In the genomic region with DNA sequence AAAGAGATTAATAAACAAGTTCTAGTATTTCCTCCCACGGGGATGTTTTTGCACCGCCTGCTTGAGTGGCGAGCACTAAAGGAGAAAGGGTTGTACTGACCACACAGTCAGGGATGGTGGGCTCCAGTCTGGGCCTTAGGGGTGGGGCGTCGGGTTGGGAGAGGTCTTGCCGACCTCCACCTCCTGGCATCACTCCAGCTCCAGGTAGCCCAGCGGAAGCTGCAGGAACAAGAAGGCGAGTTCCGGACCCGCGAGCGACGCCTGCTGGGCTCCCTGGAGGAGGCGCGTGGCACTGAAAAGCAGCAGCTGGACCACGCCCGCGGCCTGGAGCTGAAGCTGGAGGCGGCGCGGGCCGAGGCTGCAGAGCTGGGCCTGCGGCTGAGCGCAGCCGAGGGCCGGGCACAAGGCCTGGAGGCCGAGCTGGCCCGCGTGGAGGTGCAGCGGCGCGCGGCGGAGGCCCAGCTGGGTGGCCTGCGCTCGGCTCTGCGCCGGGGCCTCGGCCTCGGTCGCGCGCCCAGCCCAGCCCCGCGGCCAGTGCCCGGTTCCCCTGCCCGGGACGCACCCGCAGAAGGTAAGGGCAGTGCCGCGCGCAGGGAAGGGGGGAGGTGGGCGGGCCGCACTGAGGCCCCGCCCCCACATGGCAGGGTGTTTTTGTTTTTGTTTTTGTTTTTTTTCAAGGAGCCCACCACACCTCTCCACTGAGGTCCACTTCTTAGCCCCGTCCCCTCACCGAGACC, we compare ENCODE assay signal across 8 cellular contexts. TPM values are rescaled to one million over a fixed set of nuclear protein-coding genes. Genes with fewer than 3 reads are reported as not detected.
DNase-seq lines count a peak whose midpoint lies in the region; ATAC-seq and TF ChIP-seq lines count a peak whose summit lies in the region.

No MANE protein-coding gene starts in this region.

- no peaks in the 10 kb centered on the region for H3K4me1 ChIP-seq in colonic mucosa
- H3K4me1 ChIP-seq in left lung = peaks cover 8 to 11% of the 10 kb centered on the region in 2 donors
- no peaks in the 10 kb centered on the region for H3K4me1 ChIP-seq in mammary epithelial cell (ENCODE audit: insufficient read depth, low read length)

- H3K27me3 ChIP-seq in CD4-positive, alpha-beta T cell (ENCODE audit: control insufficient read depth, insufficient read depth, low read length) = no peaks in the 10 kb centered on the region
- no peaks in the 10 kb centered on the region for H3K27me3 ChIP-seq in colonic mucosa
- no peaks in the 10 kb centered on the region for H3K27me3 ChIP-seq in left lung
- H3K27me3 ChIP-seq in mammary epithelial cell (ENCODE audit: insufficient read depth, low read length) = no peaks in the 10 kb centered on the region

- H3K27me3 Mint-ChIP-seq in CD4-positive, alpha-beta T cell = no peaks in the 10 kb centered on the region

- DNase-seq in CD4-positive, alpha-beta T cell = peak; percentile 62 to 80 (median 72)
- DNase-seq in NCI-H146 treated with DMSO at 0.1 percent for 48 hours (lab: John Stamatoyannopoulos, UW; ENCODE audit: unreplicated experiment) (peak; percentile 67), colonic mucosa (peak; percentile 94), left lung (peak; percentile 89 to 95), mammary epithelial cell (no peak)
- peak; percentile 57 for DNase-seq in stimulated activated CD4-positive, alpha-beta T cell treated with anti-CD3 and anti-CD28 coated beads, Interleukin-2, amount 100 ng/mL, for 4 hours (ENCODE audit: low read depth)

- CTCF ChIA-PET in CD4-positive, alpha-beta T cell (lab: Charles Lee) = interaction anchor here (1.2 to 1.7 kb wide), 4 partner anchors 9 to 340 kb away, joined by 3 to 24 read pairs (median 4); no protein-coding TSS in a partner anchor
- CTCF ChIA-PET in mammary epithelial cell (lab: Charles Lee; ENCODE audit: low non-redundant PET) = no interaction called here

- no peaks in the 10 kb centered on the region for H3K9me3 ChIP-seq in CD4-positive, alpha-beta T cell (ENCODE audit: control insufficient read depth, low read length)
- no peaks in the 10 kb centered on the region for H3K9me3 ChIP-seq in colonic mucosa
- H3K9me3 ChIP-seq in left lung = no peaks in the 10 kb centered on the region
- no peaks in the 10 kb centered on the region for H3K9me3 ChIP-seq in mammary epithelial cell (replicated peaks; ENCODE audit: insufficient read depth, low read length)

- no TSS peak for BruUV-seq in mammary epithelial cell (replicated peaks; lab: Mats Ljungman, UMichigan)

- peak overlapping the region; percentile 63 to 74 for H3K9ac ChIP-seq in colonic mucosa (ENCODE audit: low read depth in 2 of 2, low read length in 2 of 2)
- H3K9ac ChIP-seq in mammary epithelial cell (ENCODE audit: insufficient read depth, low read length) = no peak overlapping the region

- peak; percentile 73 for TF ChIP-seq CTCF in CD4-positive, alpha-beta T cell (IDR thresholded peaks at IDR 0.05)
- TF ChIP-seq CTCF in colonic mucosa (IDR thresholded peaks at IDR 0.05) = peak; percentile 58
- peak; percentile 65 to 72 for TF ChIP-seq CTCF in left lung (IDR thresholded peaks at IDR 0.05)
- no peak for TF ChIP-seq CTCF in mammary epithelial cell (conservative IDR thresholded peaks at IDR 0.05 in 1 of 2, IDR thresholded peaks at IDR 0.05 in 1 of 2; ENCODE audit: extremely low read depth in 1 of 2, insufficient read depth in 1 of 2, low read depth in 1 of 2, low read length in 2 of 2)

- H3K79me2 ChIP-seq in mammary epithelial cell (ENCODE audit: insufficient read depth, low read length) = no peaks in the 10 kb centered on the region

- peak overlapping the region; percentile 76 for H3K4me3 Mint-ChIP-seq in CD4-positive, alpha-beta T cell

- no peaks in the 10 kb centered on the region for H3K9me3 Mint-ChIP-seq in CD4-positive, alpha-beta T cell

- in situ Hi-C loops in mammary epithelial cell (cut with MboI; ENCODE audit: low sequenced_read_pairs in 2 of 2) = loop anchor here (5.0 to 10.0 kb wide), 2 partner anchors 64 to 87 kb away; no protein-coding TSS in a partner anchor

- intact Hi-C loops in CD4-positive, alpha-beta T cell (cut with DNase I, micrococcal nuclease) = no loop called here
- intact Hi-C loops in colonic mucosa (cut with DNase I) (no loop called here), left lung (cut with DNase I) (loop anchor here in 1 of 2 donors (5.0 kb wide), 1 partner anchor 82 kb away; no protein-coding TSS in a partner anchor), mammary epithelial cell (cut with micrococcal nuclease) (loop anchor here (10.0 kb wide), 1 partner anchor 54 kb away; the partner anchor contains the start of gene ATP13A2)

- WGBS in mammary epithelial cell (ENCODE audit: low coverage, missing lambda C conversion rate) = 86% methylated on average over 26 of the region's 57 CpGs

- ATAC-seq in CD4-positive, alpha-beta T cell (ENCODE audit: poor library complexity) = peak; percentile 87
- ATAC-seq in GM21360 (IDR thresholded peaks at IDR 0.05; ENCODE audit: unreplicated experiment) (peak; percentile 81), left lung (peak; percentile 93)
- ATAC-seq in activated CD4-positive, CD25-positive, alpha-beta regulatory T cell treated with anti-CD3 and anti-CD28 coated beads, Interleukin-2, amount 50 U/mL, for 24 hours = peak; percentile 89 to 93

- POLR2A ChIA-PET in CD4-positive, alpha-beta T cell (lab: Charles Lee) = interaction anchor here (0.8 to 1.4 kb wide), 2 partner anchors 56 to 72 kb away, joined by 3 to 4 read pairs; no protein-coding TSS in a partner anchor

- peaks cover 9% of the 10 kb centered on the region for H3K36me3 Mint-ChIP-seq in CD4-positive, alpha-beta T cell (ENCODE audit: low read depth)

- H2AFZ ChIP-seq in mammary epithelial cell (ENCODE audit: low read depth, low read length) = no peak overlapping the region

- H3K27ac Mint-ChIP-seq in CD4-positive, alpha-beta T cell = no peak overlapping the region

- H3K27ac ChIP-seq in CD4-positive, alpha-beta T cell (ENCODE audit: low read depth, low read length) = no peak overlapping the region
- H3K27ac ChIP-seq in colonic mucosa = no peak overlapping the region
- peak overlapping the region in 1 of 2 donors; percentile 45 for H3K27ac ChIP-seq in left lung
- H3K27ac ChIP-seq in mammary epithelial cell (ENCODE audit: insufficient read depth, low read depth, low read length) = no peak overlapping the region

- peaks cover 10% of the 10 kb centered on the region for H3K4me1 Mint-ChIP-seq in CD4-positive, alpha-beta T cell (ENCODE audit: low read depth)

- H3K4me3 ChIP-seq in colonic mucosa = peak overlapping the region; percentile 40
- H3K4me3 ChIP-seq in left lung = peak overlapping the region; percentile 19 to 28
- H3K4me3 ChIP-seq in mammary epithelial cell (replicated peaks in 1 of 3; ENCODE audit: insufficient read depth in 1 of 3, low read depth in 2 of 3, low read length in 3 of 3) = no peak overlapping the region

- H4K20me1 ChIP-seq in mammary epithelial cell (ENCODE audit: insufficient read depth, low read length) = no peaks in the 10 kb centered on the region

- dilution Hi-C loops in mammary epithelial cell (cut with HindIII; ENCODE audit: low sequenced_read_pairs) = no loop called here

- H3K36me3 ChIP-seq in colonic mucosa = no peaks in the 10 kb centered on the region
- peaks cover 0 to 11% of the 10 kb centered on the region in 2 donors for H3K36me3 ChIP-seq in left lung
- H3K36me3 ChIP-seq in mammary epithelial cell (ENCODE audit: insufficient read depth, low read length) = no peaks in the 10 kb centered on the region

- H3K4me2 ChIP-seq in mammary epithelial cell (ENCODE audit: insufficient read depth, low read depth, low read length) = no peak overlapping the region

RNA-seq across cellular contexts. Expression of gene MFAP2, which starts 19.7 kb away (rescaled TPM):
- not detected for total RNA-seq in CD4-positive, alpha-beta T cell
- total RNA-seq in colonic mucosa = 1 to 10 TPM; 1.4 to 6.0 TPM
- 10 to 100 TPM in 1 of 2 donors, 1 to 10 TPM in 1; 8.0 to 54.3 TPM for total RNA-seq in left lung
- 10 to 100 TPM in 1 of 2 donors, 1 to 10 TPM in 1; 4.4 to 12.8 TPM for total RNA-seq in mammary epithelial cell
- polyA plus RNA-seq in mammary epithelial cell = 3.6 TPM
- not detected for polyA minus RNA-seq in mammary epithelial cell

RNA-seq across cellular contexts. Expression of gene CROCC, which starts 39.0 kb away (rescaled TPM):
- 10 to 100 TPM; 47.4 to 49.7 TPM for total RNA-seq in CD4-positive, alpha-beta T cell
- total RNA-seq in colonic mucosa (10 to 100 TPM in 1 of 2 donors, 1 to 10 TPM in 1; 6.9 to 21.6 TPM), left lung (10 to 100 TPM; 19.1 to 19.7 TPM), mammary epithelial cell (10 to 100 TPM in 1 of 2 donors, 1 to 10 TPM in 1; 7.2 to 16.4 TPM)
- polyA plus RNA-seq in mammary epithelial cell = 4.6 TPM
- polyA minus RNA-seq in mammary epithelial cell = 0.83 TPM

RNA-seq across cellular contexts. Expression of gene ATP13A2, which starts 51.0 kb away (rescaled TPM):
- total RNA-seq in CD4-positive, alpha-beta T cell = 10 to 100 TPM; 27.0 to 30.6 TPM
- total RNA-seq in colonic mucosa = 100 to 1,000 TPM in 1 of 2 donors, 10 to 100 TPM in 1; 55.3 to 111 TPM
- 10 to 100 TPM; 63.6 to 65.0 TPM for total RNA-seq in left lung
- total RNA-seq in mammary epithelial cell = 100 to 1,000 TPM in 1 of 2 donors, 10 to 100 TPM in 1; 97.1 to 180 TPM
- polyA plus RNA-seq in mammary epithelial cell = 80.2 TPM
- 162 TPM for polyA minus RNA-seq in mammary epithelial cell

Comparison
In these comparisons a context has a peak if more than half of its experiments do, and no peak if none do; other contexts are left out.
1. CTCF ChIP-seq: peak in CD4-positive, alpha-beta T cell (single experiment), colonic mucosa (single experiment) and left lung (2 of 2); none in mammary epithelial cell (0 of 2).
2. H3K4me3 ChIP-seq: peak in colonic mucosa (single experiment) and left lung (2 of 2); none in mammary epithelial cell (0 of 3).
3. Peak in every context shown above with its lines, with median percentiles within 50 percentile points of each other: ATAC-seq.